Comparison of ENCODE assay signal across 8 cellular contexts in genomic region chr12:10749700-10750384, GRCh38. TPM values are rescaled to one million over a fixed set of nuclear protein-coding genes. Genes with fewer than 3 reads are reported as not detected.
DNase-seq lines count a peak whose midpoint lies in the region; ATAC-seq and TF ChIP-seq lines count a peak whose summit lies in the region.

No MANE protein-coding gene starts in this region.

- H3K4me3 ChIP-seq in ascending aorta (peak overlapping the region; percentile 28 to 51), hepatocyte (no peak overlapping the region), retinal pigment epithelial cell (ENCODE audit: low read length) (peak overlapping the region; percentile 32)

- H3K36me3 ChIP-seq in ascending aorta (no peaks in the 10 kb centered on the region), hepatocyte (replicated peaks; ENCODE audit: insufficient read depth, low read depth) (no peaks in the 10 kb centered on the region)

- H3K27ac ChIP-seq in ascending aorta (peak overlapping the region; percentile 42), hepatocyte (peak overlapping the region; percentile 49)

- no peaks in the 10 kb centered on the region for H3K9me3 ChIP-seq in ascending aorta
- no peaks in the 10 kb centered on the region for H3K9me3 ChIP-seq in hepatocyte (ENCODE audit: low read depth)

- H3K4me1 ChIP-seq in ascending aorta = no peaks in the 10 kb centered on the region
- no peaks in the 10 kb centered on the region for H3K4me1 ChIP-seq in hepatocyte (ENCODE audit: insufficient read depth)

- H3K4me1 Mint-ChIP-seq in T-helper 1 cell treated with Interleukin-12 subunit alpha and Interleukin-12 subunit beta and Interleukin-4 antibody, amounts not matched to agents 30 μg/mL and 1 μg/mL, for 36 hours (ENCODE audit: low read depth) = peaks cover 28% of the 10 kb centered on the region

- peak overlapping the region; percentile 76 for H3K4me2 ChIP-seq in hepatocyte

- H3K9me2 ChIP-seq in hepatocyte (replicated peaks; ENCODE audit: insufficient read depth) = no peaks in the 10 kb centered on the region

- H3K79me2 ChIP-seq in hepatocyte = no peaks in the 10 kb centered on the region

- no peaks in the 10 kb centered on the region for H3K9me3 Mint-ChIP-seq in T-helper 1 cell treated with Interleukin-12 subunit alpha and Interleukin-12 subunit beta and Interleukin-4 antibody, amounts not matched to agents 30 μg/mL and 1 μg/mL, for 36 hours

- peaks cover 35% of the 10 kb centered on the region for H3K27me3 Mint-ChIP-seq in T-helper 1 cell treated with Interleukin-12 subunit alpha and Interleukin-12 subunit beta and Interleukin-4 antibody, amounts not matched to agents 30 μg/mL and 1 μg/mL, for 36 hours (ENCODE audit: low read depth)

- peak; percentile 84 to 93 (median 88) for DNase-seq in NCI-H1417 (lab: John Stamatoyannopoulos, UW)
- peak; percentile 37 to 92 for DNase-seq in ascending aorta (ENCODE audit: low spot score in 2 of 2)
- peak; percentile 91 for DNase-seq in hepatocyte (ENCODE audit: low spot score)
- DNase-seq in retinal pigment epithelial cell (ENCODE audit: low read depth) = peak; percentile 65
- no peak for DNase-seq in NK-92 (lab: John Stamatoyannopoulos, UW; ENCODE audit: unreplicated experiment)

- peak; percentile 84 for TF ChIP-seq CTCF in GM12873 (IDR thresholded peaks at IDR 0.05; ENCODE audit: insufficient read depth, low read depth, low read length, missing control alignments)
- TF ChIP-seq CTCF in ascending aorta (IDR thresholded peaks at IDR 0.05) = peak; percentile 86 to 95 (median 90)
- TF ChIP-seq CTCF in hepatocyte (IDR thresholded peaks at IDR 0.05; ENCODE audit: poor library complexity) = peak; percentile 98
- peak; percentile 91 for TF ChIP-seq CTCF in retinal pigment epithelial cell (conservative IDR thresholded peaks at IDR 0.05; ENCODE audit: low read depth, low read length)

- WGBS in hepatocyte (ENCODE audit: low lambda C conversion rate, missing lambda C conversion rate) = 9% methylated on average over 17 of the region's 17 CpGs

- H3K4me3 Mint-ChIP-seq in T-helper 1 cell treated with Interleukin-12 subunit alpha and Interleukin-12 subunit beta and Interleukin-4 antibody, amounts not matched to agents 30 μg/mL and 1 μg/mL, for 36 hours = peak overlapping the region; percentile 45

- intact Hi-C loops in ascending aorta (cut with DNase I) = loop anchor here (1.0 to 10.0 kb wide), 4 partner anchors 27 to 425 kb away; partner anchors contain the start of genes MAGOHB, SMIM10L1 and YBX3

- no peak overlapping the region for H3K27ac Mint-ChIP-seq in T-helper 1 cell treated with Interleukin-12 subunit alpha and Interleukin-12 subunit beta and Interleukin-4 antibody, amounts not matched to agents 30 μg/mL and 1 μg/mL, for 36 hours

- H4K20me1 ChIP-seq in hepatocyte (ENCODE audit: insufficient read depth, poor library complexity, severe bottlenecking) = no peaks in the 10 kb centered on the region

- peaks cover 1% of the 10 kb centered on the region for H3K36me3 Mint-ChIP-seq in T-helper 1 cell treated with Interleukin-12 subunit alpha and Interleukin-12 subunit beta and Interleukin-4 antibody, amounts not matched to agents 30 μg/mL and 1 μg/mL, for 36 hours (ENCODE audit: low read depth)

- peak overlapping the region; percentile 79 for H2AFZ ChIP-seq in hepatocyte

- ATAC-seq in HG02642 (IDR thresholded peaks at IDR 0.05; ENCODE audit: poor library complexity, unreplicated experiment) = peak; percentile 94

- no peaks in the 10 kb centered on the region for H3K27me3 ChIP-seq in ascending aorta
- H3K27me3 ChIP-seq in hepatocyte = no peaks in the 10 kb centered on the region

RNA-seq across cellular contexts. Expression of gene YBX3, which starts 26.7 kb away (rescaled TPM):
- total RNA-seq in ascending aorta (326 TPM), hepatocyte (66.7 and 83.4 TPM in 2 replicates)
- polyA plus RNA-seq in hepatocyte = 218 and 237 TPM in 2 replicates

RNA-seq across cellular contexts. Expression of gene TAS2R7, which starts 52.6 kb away (rescaled TPM):
- not detected for total RNA-seq in ascending aorta
- not detected in 2 replicates for total RNA-seq in hepatocyte
- polyA plus RNA-seq in hepatocyte = not detected in 2 replicates

RNA-seq across cellular contexts. Expression of gene TAS2R8, which starts 57.2 kb away (rescaled TPM):
- total RNA-seq in ascending aorta (not detected), hepatocyte (not detected in 2 replicates)
- polyA plus RNA-seq in hepatocyte = not detected in 2 replicates
